Comparison of ENCODE assay signal across 8 cellular contexts in the genomic region with DNA sequence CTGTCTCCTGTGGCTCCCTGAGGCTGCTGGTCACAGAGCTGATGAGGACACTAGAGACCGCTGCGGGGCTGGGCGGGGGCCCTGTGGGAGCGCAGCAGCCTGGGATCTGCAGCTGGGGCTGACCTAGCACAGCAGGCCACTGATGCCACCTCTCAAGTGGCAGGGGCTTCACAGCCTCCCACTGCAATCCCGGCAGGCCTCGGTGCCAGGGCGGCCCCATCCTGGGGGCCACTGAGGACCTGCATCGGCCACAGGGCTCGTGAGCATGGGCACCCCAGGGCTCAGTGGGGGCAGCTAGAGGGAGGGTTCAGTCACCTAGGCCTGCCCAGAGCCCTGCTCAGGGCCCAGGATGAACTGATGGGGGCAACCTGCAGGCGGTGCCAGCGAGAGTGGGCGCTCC. TPM values are rescaled to one million over a fixed set of nuclear protein-coding genes. Genes with fewer than 3 reads are reported as not detected.
"Had no signal": no experiment of that assay in that cellular context is flagged by ENCODE, and none has a peak within 500 bp of the region (broad histone marks: within the 10 kb centered on the region; RNA-seq: fewer than 3 reads in every experiment).

No MANE protein-coding gene starts in this region.

- DNase-seq: IMR-90, KBM-7, KG1 had no signal

- H3K9ac ChIP-seq: KMS-11 had no signal

- H3K4me2 ChIP-seq: KMS-11 had no signal

- ATAC-seq: HepG2 had no signal

- H3K27ac ChIP-seq: HL-60, KMS-11 had no signal

- FAIRE-seq: HepG2, HTR-8/SVneo had no signal

RNA-seq across cellular contexts. Expression of gene CCDC188, which starts 14.6 kb away (rescaled TPM):
- total RNA-seq: HepG2, IMR-90 had no signal
- polyA plus RNA-seq: HepG2, IgD-negative memory B cell had no signal
